ENCODE assay signal across 27 cellular contexts in genomic region chrX:116975517-116975916, GRCh38.
"Had no signal": no experiment of that assay in that cellular context is flagged by ENCODE, and none has a peak within 500 bp of the region (broad histone marks: within the 10 kb centered on the region; RNA-seq: fewer than 3 reads in every experiment).

No MANE protein-coding gene starts in this region.

- H3K27me3 Mint-ChIP-seq: stimulated activated memory B cell treated with anti-CD40 and anti-IgM and Interleukin-4, amounts not matched to agents 10 μg/mL and 1 μg/mL and 100 μg/mL, for 72 hours; stimulated activated naive CD8-positive, alpha-beta T cell treated with anti-CD3 and anti-CD28 coated beads, Interleukin-15, amount 100 ng/mL, for 72 hours; stimulated activated naive CD8-positive, alpha-beta T cell treated with anti-CD3 and anti-CD28 coated beads, Interleukin-15, Interleukin-2, amounts not matched to agents 100 ng/mL and 50 ng/mL, for 24 hours; type B pancreatic cell had no signal

- H3K9me3 Mint-ChIP-seq: stimulated activated naive CD8-positive, alpha-beta T cell treated with anti-CD3 and anti-CD28 coated beads, Interleukin-15, Interleukin-2, amounts not matched to agents 100 ng/mL and 50 ng/mL, for 24 hours had no signal

- ATAC-seq: stimulated activated effector memory CD8-positive, alpha-beta T cell treated with anti-CD3 and anti-CD28 coated beads, Interleukin-12 subunit alpha, Interleukin-12 subunit beta, amount 100 ng/mL, for 72 hours; stimulated activated memory B cell treated with anti-CD40 and anti-IgM and Interleukin-4, amounts not matched to agents 10 μg/mL and 1 μg/mL and 100 μg/mL, for 72 hours; stimulated activated naive CD8-positive, alpha-beta T cell treated with anti-CD3 and anti-CD28 coated beads, Interleukin-15, amount 100 ng/mL, for 72 hours; stimulated activated naive CD8-positive, alpha-beta T cell treated with anti-CD3 and anti-CD28 coated beads, Interleukin-15, Interleukin-2, amounts not matched to agents 100 U/mL and 50 U/mL, for 24 hours; upper lobe of right lung had no signal

- DNase-seq: stimulated activated CD4-positive, alpha-beta T cell treated with anti-CD3 and anti-CD28 coated beads, Interleukin-2, amount 100 ng/mL, for 48 hours; stimulated activated CD4-positive, alpha-beta T cell treated with anti-CD3 and anti-CD28 coated beads, Interleukin-4, amount 100 ng/mL, for 1 hour; stimulated activated CD4-positive, alpha-beta T cell treated with anti-CD3 and anti-CD28 coated beads, Interleukin-4, amount 100 ng/mL, for 24 hours; stimulated activated CD4-positive, alpha-beta T cell treated with anti-CD3 and anti-CD28 coated beads, Interleukin-4, amount 100 ng/mL, for 4 hours; stimulated activated CD8-positive, alpha-beta memory T cell treated with anti-CD3 and anti-CD28 coated beads, Interleukin-4, amount 100 ng/mL, for 48 hours; stimulated activated naive CD4-positive, alpha-beta T cell; stimulated activated naive CD4-positive, alpha-beta T cell treated with Interleukin-2 at 50 U/mL for 16 hours; stimulated activated naive CD8-positive, alpha-beta T cell treated with anti-CD3 and anti-CD28 coated beads, Interleukin-15, amount 100 ng/mL, for 72 hours; stimulated activated naive CD8-positive, alpha-beta T cell treated with anti-CD3 and anti-CD28 coated beads, Interleukin-15, Interleukin-2, amounts not matched to agents 100 U/mL and 50 U/mL, for 24 hours; stomach; substantia nigra; testis; thyroid gland; tibial artery; transverse colon; trophoblast cell; upper lobe of left lung; upper lobe of right lung; uterus had no signal

- H3K4me3 Mint-ChIP-seq: stimulated activated effector memory CD8-positive, alpha-beta T cell treated with anti-CD3 and anti-CD28 coated beads, Interleukin-12 subunit alpha, Interleukin-12 subunit beta, amount 100 ng/mL, for 72 hours; stimulated activated memory B cell treated with anti-CD40 and anti-IgM and Interleukin-4, amounts not matched to agents 10 μg/mL and 1 μg/mL and 100 μg/mL, for 72 hours; stimulated activated naive CD8-positive, alpha-beta T cell treated with anti-CD3 and anti-CD28 coated beads, Interleukin-15, amount 100 ng/mL, for 72 hours; stimulated activated naive CD8-positive, alpha-beta T cell treated with anti-CD3 and anti-CD28 coated beads, Interleukin-15, Interleukin-2, amounts not matched to agents 100 ng/mL and 50 ng/mL, for 24 hours; type B pancreatic cell had no signal

- H3K9me3 ChIP-seq: suprapubic skin, testis, thoracic aorta, thyroid gland, tibial artery, tibial nerve, transverse colon, upper lobe of right lung, uterus, vagina had no signal

- H3K4me1 Mint-ChIP-seq: stimulated activated effector memory CD8-positive, alpha-beta T cell treated with anti-CD3 and anti-CD28 coated beads, Interleukin-12 subunit alpha, Interleukin-12 subunit beta, amount 100 ng/mL, for 72 hours; stimulated activated memory B cell treated with anti-CD40 and anti-IgM and Interleukin-4, amounts not matched to agents 10 μg/mL and 1 μg/mL and 100 μg/mL, for 72 hours; stimulated activated naive CD8-positive, alpha-beta T cell treated with anti-CD3 and anti-CD28 coated beads, Interleukin-15, amount 100 ng/mL, for 72 hours had no signal

- H3K4me3 ChIP-seq: stomach, suprapubic skin, testis, thoracic aorta, thyroid gland, tibial artery, tibial nerve, transverse colon, upper lobe of left lung, upper lobe of right lung, uterus, vagina had no signal

- H3K36me3 ChIP-seq: stomach, suprapubic skin, thoracic aorta, thyroid gland, tibial artery, tibial nerve, transverse colon, upper lobe of left lung, upper lobe of right lung, uterus, vagina had no signal

- H3K4me1 ChIP-seq: stomach, suprapubic skin, testis, thyroid gland, tibial artery, tibial nerve, transverse colon, upper lobe of left lung, upper lobe of right lung, uterus, vagina had no signal

- H3K27ac ChIP-seq: stomach, suprapubic skin, testis, thoracic aorta, thyroid gland, tibial artery, tibial nerve, transverse colon, upper lobe of left lung, upper lobe of right lung, uterus, vagina had no signal

- H3K36me3 Mint-ChIP-seq: stimulated activated effector memory CD8-positive, alpha-beta T cell treated with anti-CD3 and anti-CD28 coated beads, Interleukin-12 subunit alpha, Interleukin-12 subunit beta, amount 100 ng/mL, for 72 hours; stimulated activated memory B cell treated with anti-CD40 and anti-IgM and Interleukin-4, amounts not matched to agents 10 μg/mL and 1 μg/mL and 100 μg/mL, for 72 hours; type B pancreatic cell had no signal

- H3K27ac Mint-ChIP-seq: stimulated activated effector memory CD8-positive, alpha-beta T cell treated with anti-CD3 and anti-CD28 coated beads, Interleukin-12 subunit alpha, Interleukin-12 subunit beta, amount 100 ng/mL, for 72 hours; stimulated activated memory B cell treated with anti-CD40 and anti-IgM and Interleukin-4, amounts not matched to agents 10 μg/mL and 1 μg/mL and 100 μg/mL, for 72 hours; stimulated activated naive CD8-positive, alpha-beta T cell treated with anti-CD3 and anti-CD28 coated beads, Interleukin-15, amount 100 ng/mL, for 72 hours; stimulated activated naive CD8-positive, alpha-beta T cell treated with anti-CD3 and anti-CD28 coated beads, Interleukin-15, Interleukin-2, amounts not matched to agents 100 ng/mL and 50 ng/mL, for 24 hours; type B pancreatic cell had no signal

- H3K27me3 ChIP-seq: stomach, suprapubic skin, testis, thyroid gland, tibial artery, tibial nerve, transverse colon, upper lobe of left lung, upper lobe of right lung, uterus, vagina had no signal
